8 cellular contexts compared by ENCODE assay signal in genomic region chr7:98051118-98051744, GRCh38. TPM values are rescaled to one million over a fixed set of nuclear protein-coding genes. Genes with fewer than 3 reads are reported as not detected.
DNase-seq lines count a peak whose midpoint lies in the region; ATAC-seq and TF ChIP-seq lines count a peak whose summit lies in the region.

No MANE protein-coding gene starts in this region.

- H3K4me1 ChIP-seq in A673 (ENCODE audit: insufficient read depth, low read length, poor library complexity, severe bottlenecking), result no peaks in the 10 kb centered on the region
- no peaks in the 10 kb centered on the region for H3K4me1 ChIP-seq in hepatocyte (ENCODE audit: insufficient read depth)

- H3K36me3 ChIP-seq in A673 (ENCODE audit: insufficient read depth, low read length, poor library complexity, severe bottlenecking) (no peaks in the 10 kb centered on the region), hepatocyte (replicated peaks; ENCODE audit: insufficient read depth, low read depth) (no peaks in the 10 kb centered on the region)

- ATAC-seq in HG03457 (IDR thresholded peaks at IDR 0.05; ENCODE audit: unreplicated experiment) (no peak), HG02885 (IDR thresholded peaks at IDR 0.05; ENCODE audit: poor library complexity, unreplicated experiment) (no peak)

- CTCF ChIA-PET in A673 (lab: Charles Lee), result no interaction called here

- no peaks in the 10 kb centered on the region for H4K20me1 ChIP-seq in hepatocyte (ENCODE audit: insufficient read depth, poor library complexity, severe bottlenecking)

- no peak overlapping the region for H2AFZ ChIP-seq in hepatocyte

- POLR2A ChIA-PET in A673 (lab: Charles Lee; ENCODE audit: low non-redundant PET), result interaction anchor here (0.6 kb wide), 1 partner anchor 439 kb away, joined by 3 read pairs; no protein-coding TSS in a partner anchor

- no peaks in the 10 kb centered on the region for H3K79me2 ChIP-seq in hepatocyte

- intact Hi-C loops in A673 (cut with micrococcal nuclease; ENCODE audit: unreplicated experiment), result no loop called here

- no peak overlapping the region for H3K4me2 ChIP-seq in hepatocyte

- H3K9me3 ChIP-seq in A673 (ENCODE audit: low read depth, low read length, poor library complexity, severe bottlenecking) (no peaks in the 10 kb centered on the region), hepatocyte (ENCODE audit: low read depth) (no peaks in the 10 kb centered on the region)

- no peaks in the 10 kb centered on the region for H3K27me3 ChIP-seq in A673 (replicated peaks; ENCODE audit: insufficient read depth, low read depth, low read length, poor library complexity)
- H3K27me3 ChIP-seq in hepatocyte, result peaks cover 10% of the 10 kb centered on the region

- TF ChIP-seq CTCF in A673 (conservative IDR thresholded peaks at IDR 0.05; ENCODE audit: low read depth, low read length) (no peak), hepatocyte (IDR thresholded peaks at IDR 0.05; ENCODE audit: poor library complexity) (no peak)

- WGBS in hepatocyte (ENCODE audit: low lambda C conversion rate, missing lambda C conversion rate), result 29% methylated on average over 22 of the region's 24 CpGs

- no peaks in the 10 kb centered on the region for H3K9me2 ChIP-seq in hepatocyte (replicated peaks; ENCODE audit: insufficient read depth)

- H3K4me3 ChIP-seq in A673 (ENCODE audit: low read depth, low read length, poor library complexity, severe bottlenecking), result no peak overlapping the region
- H3K4me3 ChIP-seq in hepatocyte, result no peak overlapping the region

- BruUV-seq in A673 (replicated peaks; lab: Mats Ljungman, UMichigan), result no TSS peak

- no peak overlapping the region for H3K27ac ChIP-seq in A673 (ENCODE audit: low read depth, low read length, poor library complexity, severe bottlenecking)
- H3K27ac ChIP-seq in hepatocyte, result no peak overlapping the region

- peak; percentile 11 for DNase-seq in A673 (ENCODE audit: low spot score)
- peak; percentile 44 for DNase-seq in LoVo (ENCODE audit: low spot score)
- DNase-seq in activated CD4-positive, alpha-beta T cell treated with anti-CD3 and anti-CD28 coated beads, Interleukin-2, amount 50 U/mL, for 24 hours (ENCODE audit: low read depth in 1 of 2, low spot score in 1 of 2), result peak; percentile 9 to 32
- DNase-seq in hepatocyte (ENCODE audit: low spot score), result peak; percentile 32
- DNase-seq in stimulated activated CD8-positive, alpha-beta memory T cell treated with anti-CD3 and anti-CD28 coated beads, Interleukin-2, amount 100 ng/mL, for 1 hour (ENCODE audit: low read depth in 2 of 2), result peak; percentile 1 to 21
- DNase-seq in GM19238 (ENCODE audit: insufficient read length, low spot score), result no peak

RNA-seq across cellular contexts. Expression of gene LMTK2, which starts 55.4 kb away (rescaled TPM):
- total RNA-seq in A673 (2021) (20.6 TPM in 2 replicates), hepatocyte (10.9 and 13.1 TPM in 2 replicates)
- 3.1 and 5.0 TPM in 2 replicates for polyA plus RNA-seq in hepatocyte
